In genomic region chr4:176492648-176493302, GRCh38 we compare ENCODE assay signal across 11 cellular contexts.
A peak's percentile ranks its signal among the peaks of the same experiment; 100 is the strongest.
DNase-seq lines count a peak whose midpoint lies in the region; ATAC-seq and TF ChIP-seq lines count a peak whose summit lies in the region.
"Had no signal": no experiment of that assay in that cellular context is flagged by ENCODE, and none has a peak within 500 bp of the region (broad histone marks: within the 10 kb centered on the region; RNA-seq: fewer than 3 reads in every experiment).

No MANE protein-coding gene starts in this region.

- POLR2A ChIA-PET in T-cell (lab: Charles Lee): no interaction called here

- H3K4me1 ChIP-seq in BLaER1 (0 out of 2 replicates have a peak, but pooled peaks cover 6% of the 10 kb centered on the region), thyroid gland (no peaks in the 10 kb centered on the region)

- H3K4me2 ChIP-seq in BLaER1: peak overlapping the region; percentile 7

- H3K27ac ChIP-seq in BLaER1 (no peak overlapping the region), thyroid gland (no peak overlapping the region)

- H3K36me3 Mint-ChIP-seq in T-cell (no peaks in the 10 kb centered on the region), Calu3 (ENCODE audit: insufficient read depth, unreplicated experiment) (no peaks in the 10 kb centered on the region)
- H3K36me3 Mint-ChIP-seq: naive thymus-derived CD4-positive, alpha-beta T cell; stimulated activated naive B cell treated with anti-CD40 and anti-IgM and Interleukin-4, amounts not matched to agents 10 μg/mL and 1 μg/mL and 100 μg/mL, for 72 hours had no signal

- H3K4me3 Mint-ChIP-seq in T-cell (no peak overlapping the region), Calu3 (ENCODE audit: low read depth, unreplicated experiment) (no peak overlapping the region)
- H3K4me3 Mint-ChIP-seq: stimulated activated naive B cell treated with anti-CD40 and anti-IgM and Interleukin-4, amounts not matched to agents 10 μg/mL and 1 μg/mL and 100 μg/mL, for 72 hours had no signal

- TF ChIP-seq POLR2A in thyroid gland (IDR thresholded peaks at IDR 0.05): no peak

- H3K9me3 ChIP-seq in BLaER1: no peaks in the 10 kb centered on the region
- H3K9me3 ChIP-seq in thyroid gland: no peaks in the 10 kb centered on the region

- no peaks in the 10 kb centered on the region for H3K36me3 ChIP-seq in BLaER1
- no peaks in the 10 kb centered on the region for H3K36me3 ChIP-seq in thyroid gland

- intact Hi-C loops in thyroid gland (cut with DNase I): no loop called here
- intact Hi-C loops in Calu3 (cut with micrococcal nuclease; ENCODE audit: unreplicated experiment): loop anchor here (5.0 kb wide), 1 partner anchor 50 kb away; no protein-coding TSS in a partner anchor

- ATAC-seq in GM19035 (IDR thresholded peaks at IDR 0.05; ENCODE audit: unreplicated experiment) (peak; percentile 100), HG02938 (IDR thresholded peaks at IDR 0.05; ENCODE audit: unreplicated experiment) (peak; percentile 100), T-cell (replicated peaks in 1 of 4) (no peak)
- ATAC-seq: naive thymus-derived CD4-positive, alpha-beta T cell had no signal

- no peaks in the 10 kb centered on the region for H3K4me1 Mint-ChIP-seq in T-cell
- H3K4me1 Mint-ChIP-seq in Calu3 (ENCODE audit: low read depth, unreplicated experiment): no peaks in the 10 kb centered on the region
- H3K4me1 Mint-ChIP-seq: stimulated activated naive B cell treated with anti-CD40 and anti-IgM and Interleukin-4, amounts not matched to agents 10 μg/mL and 1 μg/mL and 100 μg/mL, for 72 hours had no signal

- no peak overlapping the region for H3K27ac Mint-ChIP-seq in T-cell
- no peak overlapping the region for H3K27ac Mint-ChIP-seq in Calu3 (ENCODE audit: unreplicated experiment)
- H3K27ac Mint-ChIP-seq: stimulated activated naive B cell treated with anti-CD40 and anti-IgM and Interleukin-4, amounts not matched to agents 10 μg/mL and 1 μg/mL and 100 μg/mL, for 72 hours had no signal

- H3K27me3 Mint-ChIP-seq in T-cell: no peaks in the 10 kb centered on the region
- H3K27me3 Mint-ChIP-seq in Calu3 (ENCODE audit: unreplicated experiment): no peaks in the 10 kb centered on the region
- H3K27me3 Mint-ChIP-seq: naive thymus-derived CD4-positive, alpha-beta T cell; stimulated activated naive B cell treated with anti-CD40 and anti-IgM and Interleukin-4, amounts not matched to agents 10 μg/mL and 1 μg/mL and 100 μg/mL, for 72 hours had no signal

- TF ChIP-seq CTCF in thyroid gland (IDR thresholded peaks at IDR 0.05) (no peak), Calu3 (IDR thresholded peaks at IDR 0.05; ENCODE audit: unreplicated experiment) (no peak)

- H4K20me1 ChIP-seq in BLaER1: no peaks in the 10 kb centered on the region

- DNase-seq in RPMI8226: peak; percentile 4
- no peak for DNase-seq in thyroid gland
- DNase-seq in T-cell: no peak
- no peak for DNase-seq in stimulated activated CD4-positive, alpha-beta T cell treated with anti-CD3 and anti-CD28 coated beads, Interleukin-1b, Interleukin-23, amount 100 ng/mL, for 48 hours
- no peak for DNase-seq in Calu3
- DNase-seq: KG1; naive thymus-derived CD4-positive, alpha-beta T cell; stimulated activated naive B cell treated with anti-CD40 and anti-IgM and Interleukin-4, amounts not matched to agents 10 μg/mL and 1 μg/mL and 100 μg/mL, for 72 hours had no signal

- H3K9ac ChIP-seq in BLaER1: no peak overlapping the region

- no TSS peak for BruUV-seq in Calu3 (replicated peaks; lab: Mats Ljungman, UMichigan)

- 13 to 26% methylated on average over 2 of the region's 2 CpGs for WGBS in thyroid gland, 2 donors

- CTCF ChIA-PET in T-cell (lab: Charles Lee): no interaction called here
- CTCF ChIA-PET in Calu3 (lab: Charles Lee): interaction anchor here (0.7 kb wide), 1 partner anchor 53 kb away, joined by 3 read pairs; no protein-coding TSS in a partner anchor

- H3K9me3 Mint-ChIP-seq in T-cell (peaks cover 4 to 12% (median 8%) of the 10 kb centered on the region in 3 donors), Calu3 (ENCODE audit: low read depth, unreplicated experiment) (no peaks in the 10 kb centered on the region)

- H3K4me3 ChIP-seq in BLaER1 (no peak overlapping the region), thyroid gland (replicated peaks in 1 of 3) (no peak overlapping the region)

- H3K27me3 ChIP-seq in BLaER1: no peaks in the 10 kb centered on the region
- no peaks in the 10 kb centered on the region for H3K27me3 ChIP-seq in thyroid gland

Comparison
In these comparisons a context has a peak if more than half of its experiments do, and no peak if none do; other contexts are left out.
1. ATAC-seq: peak in GM19035 (single experiment) and HG02938 (single experiment); none in T-cell (0 of 4).